In the genomic region with DNA sequence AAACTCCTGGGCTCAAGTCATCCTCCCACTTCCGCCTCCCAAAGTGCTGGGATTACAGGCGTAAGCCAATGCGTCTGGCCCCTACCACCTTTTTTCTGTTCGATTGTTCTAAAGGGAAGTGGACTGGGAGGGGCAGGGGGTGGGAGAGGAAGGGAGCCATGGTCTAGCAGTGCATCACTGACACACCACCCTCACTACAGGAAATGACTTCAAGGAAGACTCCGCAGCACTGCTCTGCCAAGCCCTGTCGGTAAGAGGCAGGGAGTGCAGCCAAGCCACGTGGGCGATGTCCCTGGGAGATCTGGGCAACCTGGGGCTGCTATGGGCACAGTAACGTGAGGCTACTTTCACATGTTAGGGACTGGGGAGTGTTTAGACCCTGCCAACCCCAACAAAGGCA, we compare ENCODE assay signal across 9 cellular contexts. TPM values are rescaled to one million over a fixed set of nuclear protein-coding genes. Genes with fewer than 3 reads are reported as not detected.
DNase-seq lines count a peak whose midpoint lies in the region; ATAC-seq and TF ChIP-seq lines count a peak whose summit lies in the region.
"Had no signal": no experiment of that assay in that cellular context is flagged by ENCODE, and none has a peak within 500 bp of the region (broad histone marks: within the 10 kb centered on the region; RNA-seq: fewer than 3 reads in every experiment).

No MANE protein-coding gene starts in this region.

- no peaks in the 10 kb centered on the region for H3K27me3 ChIP-seq in MG63

- H3K9me3 Mint-ChIP-seq in activated CD4-positive, alpha-beta T cell treated with anti-CD3 and anti-CD28 coated beads, Interleukin-2, amount 10 ng/mL, durations not matched to agents 7 days and 5 days: peaks cover 5% of the 10 kb centered on the region

- peaks cover 15% of the 10 kb centered on the region for H3K27me3 Mint-ChIP-seq in activated CD4-positive, alpha-beta T cell treated with anti-CD3 and anti-CD28 coated beads, Interleukin-2, amount 10 ng/mL, durations not matched to agents 7 days and 5 days

- H3K27ac Mint-ChIP-seq in activated CD4-positive, alpha-beta T cell treated with anti-CD3 and anti-CD28 coated beads, Interleukin-2, amount 10 ng/mL, durations not matched to agents 7 days and 5 days: peak overlapping the region; percentile 83

- ATAC-seq in omental fat pad (ENCODE audit: low FRiP score) (peak; percentile 80), GM21576 (IDR thresholded peaks at IDR 0.05; ENCODE audit: unreplicated experiment) (no peak), GM19328 (IDR thresholded peaks at IDR 0.05; ENCODE audit: unreplicated experiment) (no peak)

- peaks cover 10% of the 10 kb centered on the region for H3K4me1 Mint-ChIP-seq in activated CD4-positive, alpha-beta T cell treated with anti-CD3 and anti-CD28 coated beads, Interleukin-2, amount 10 ng/mL, durations not matched to agents 7 days and 5 days

- no peak for TF ChIP-seq CTCF in omental fat pad (IDR thresholded peaks at IDR 0.05)

- CTCF ChIA-PET in activated CD4-positive, alpha-beta T cell treated with anti-CD3 and anti-CD28 coated beads, Interleukin-2, amount 10 ng/mL, durations not matched to agents 7 days and 5 days (lab: Charles Lee): interaction anchor here (0.6 to 0.7 kb wide), 2 partner anchors 57 to 796 kb away, joined by 3 read pairs; no protein-coding TSS in a partner anchor

- no peaks in the 10 kb centered on the region for H3K9me3 ChIP-seq in MG63
- H3K9me3 ChIP-seq: SJSA1 had no signal

- no peaks in the 10 kb centered on the region for H3K36me3 ChIP-seq in MG63
- H3K36me3 ChIP-seq: SJSA1 had no signal

- POLR2A ChIA-PET in activated CD4-positive, alpha-beta T cell treated with anti-CD3 and anti-CD28 coated beads, Interleukin-2, amount 10 ng/mL, durations not matched to agents 7 days and 5 days (lab: Charles Lee): no interaction called here

- no peak overlapping the region for H3K4me3 Mint-ChIP-seq in activated CD4-positive, alpha-beta T cell treated with anti-CD3 and anti-CD28 coated beads, Interleukin-2, amount 10 ng/mL, durations not matched to agents 7 days and 5 days

- peaks cover 4% of the 10 kb centered on the region for H3K36me3 Mint-ChIP-seq in activated CD4-positive, alpha-beta T cell treated with anti-CD3 and anti-CD28 coated beads, Interleukin-2, amount 10 ng/mL, durations not matched to agents 7 days and 5 days (ENCODE audit: low read depth)

- peak; percentile 72 for DNase-seq in MG63
- DNase-seq in activated CD4-positive, alpha-beta T cell treated with anti-CD3 and anti-CD28 coated beads, Interleukin-2, amount 10 ng/mL, durations not matched to agents 7 days and 5 days: peak; percentile 75
- DNase-seq in effector CD4-positive, alpha-beta T cell: peak; percentile 35
- DNase-seq in omental fat pad (ENCODE audit: low spot score): no peak
- DNase-seq in ureter (ENCODE audit: low spot score): peak; percentile 58
- no peak for DNase-seq in NCI-H1694 treated with DMSO at 0.1 percent for 48 hours (lab: John Stamatoyannopoulos, UW)

- no peak overlapping the region for H3K4me3 ChIP-seq in MG63
- H3K4me3 ChIP-seq: SJSA1 had no signal

RNA-seq across cellular contexts. Expression of gene LRRC74A, which starts 18.0 kb away (rescaled TPM):
- total RNA-seq in MG63 (2014; rRNA removed; shearing (Covaris generic); ENCODE audit: low replicate concordance): not detected in 2 replicates
- total RNA-seq in activated CD4-positive, alpha-beta T cell treated with anti-CD3 and anti-CD28 coated beads, Interleukin-2, amount 10 ng/mL, durations not matched to agents 7 days and 5 days: not detected
- total RNA-seq in omental fat pad (not detected), ureter (not detected)
- total RNA-seq: SJSA1 had no signal

RNA-seq across cellular contexts. Expression of gene ANGEL1, which starts 31.5 kb away (rescaled TPM):
- 1.1 and 2.5 TPM in 2 replicates for total RNA-seq in MG63 (2014; rRNA removed; shearing (Covaris generic); ENCODE audit: low replicate concordance)
- total RNA-seq in activated CD4-positive, alpha-beta T cell treated with anti-CD3 and anti-CD28 coated beads, Interleukin-2, amount 10 ng/mL, durations not matched to agents 7 days and 5 days: 10 to 100 TPM; 13.7 TPM
- total RNA-seq in omental fat pad (10 to 100 TPM; 11.8 to 18.8 (median 16.3) TPM), ureter (32.1 TPM)

Comparison
In these comparisons a context has a peak if more than half of its experiments do, and no peak if none do; other contexts are left out.
1. DNase-seq: peak in MG63 (single experiment), activated CD4-positive, alpha-beta T cell treated with anti-CD3 and anti-CD28 coated beads, Interleukin-2, amount 10 ng/mL, durations not matched to agents 7 days and 5 days (single experiment), effector CD4-positive, alpha-beta T cell (single experiment) and ureter (single experiment); none in omental fat pad (single experiment) and NCI-H1694 treated with DMSO at 0.1 percent for 48 hours (single experiment).